ENCODE assay signal across 8 cellular contexts in the genomic region with DNA sequence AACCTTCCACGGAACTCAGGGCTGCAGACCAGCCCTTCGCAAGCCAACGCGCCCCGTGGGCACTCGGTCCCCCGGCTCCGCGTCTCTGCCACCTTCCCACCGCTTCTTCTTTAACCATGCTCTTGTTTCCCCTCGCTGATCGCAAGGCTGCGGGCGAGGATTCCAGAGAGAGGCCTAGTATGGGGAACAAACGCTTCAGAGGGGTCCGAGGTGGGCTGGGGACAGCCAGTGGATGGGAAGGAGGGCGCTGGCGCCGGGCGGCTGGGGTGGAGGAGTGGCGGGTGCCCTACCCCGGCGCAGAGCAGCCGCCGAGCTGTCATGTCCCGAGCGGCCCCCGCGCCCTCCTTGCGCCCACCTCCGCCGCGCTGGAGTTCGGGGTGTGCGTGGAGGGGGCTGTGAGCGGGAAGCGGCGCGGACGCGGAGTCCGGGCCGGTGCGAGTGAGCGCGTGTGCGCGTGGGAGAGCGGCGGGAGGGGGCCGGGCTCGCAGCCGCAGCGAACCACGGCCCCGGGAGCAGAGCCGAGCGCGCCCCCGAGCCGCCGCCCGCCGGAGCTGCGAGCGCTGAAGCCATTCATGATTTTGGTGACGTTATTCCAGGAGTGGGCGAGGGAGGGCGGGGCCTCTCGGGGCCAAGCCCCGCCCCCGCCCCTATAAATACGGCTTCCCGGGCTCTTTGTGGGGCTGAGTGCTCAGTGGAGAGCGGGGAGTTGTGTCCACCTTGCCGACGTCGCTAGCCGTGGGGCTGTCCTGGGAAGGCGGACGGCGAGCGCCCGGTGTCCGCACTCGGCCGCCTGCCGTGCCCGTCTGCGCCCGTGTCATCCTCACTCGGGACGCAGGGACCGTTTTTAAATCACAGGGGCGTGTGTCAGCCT. TPM values are rescaled to one million over a fixed set of nuclear protein-coding genes. Genes with fewer than 3 reads are reported as not detected.
DNase-seq lines count a peak whose midpoint lies in the region; ATAC-seq and TF ChIP-seq lines count a peak whose summit lies in the region.

A gene (plus strand): TSS at position 680 of the 871 bp plus-strand sequence. CDS start 205 bp downstream, outside the sequence.

- POLR2A ChIA-PET in activated CD4-positive, alpha-beta T cell treated with anti-CD3 and anti-CD28 coated beads for 36 hours (lab: Charles Lee): interaction anchor here (1.0 to 4.2 kb wide), 11 partner anchors 10 to 216 kb away, joined by 3 to 43 read pairs (median 5); a partner anchor contains a TSS

- intact Hi-C loops in activated CD4-positive, alpha-beta T cell treated with anti-CD3 and anti-CD28 coated beads for 36 hours (cut with DNase I, micrococcal nuclease): loop anchor here (1.0 to 10.0 kb wide), 7 partner anchors 35 to 1486 kb away; no protein-coding TSS in a partner anchor

- H3K27ac ChIP-seq in layer of hippocampus (ENCODE audit: low read depth, low read length): peak within 1 kb of the TSS; percentile 30

- peak within 1 kb of the TSS; percentile 93 for H3K27ac Mint-ChIP-seq in activated CD4-positive, alpha-beta T cell treated with anti-CD3 and anti-CD28 coated beads for 36 hours

- H3K27me3 ChIP-seq in layer of hippocampus (ENCODE audit: control insufficient read depth, insufficient read depth, low read length): peaks cover 5% of the 10 kb centered on the region

- H3K36me3 Mint-ChIP-seq in activated CD4-positive, alpha-beta T cell treated with anti-CD3 and anti-CD28 coated beads for 36 hours (ENCODE audit: low read depth): peaks cover 27% of the 10 kb centered on the region

- peaks cover 10% of the 10 kb centered on the region for H3K27me3 Mint-ChIP-seq in activated CD4-positive, alpha-beta T cell treated with anti-CD3 and anti-CD28 coated beads for 36 hours

- ATAC-seq in HG02798 (IDR thresholded peaks at IDR 0.05; ENCODE audit: poor library complexity, unreplicated experiment): peak; percentile 45
- ATAC-seq in activated CD4-positive, alpha-beta T cell treated with anti-CD3 and anti-CD28 coated beads for 36 hours: peak; percentile 41

- no peaks in the 10 kb centered on the region for H3K9me3 Mint-ChIP-seq in activated CD4-positive, alpha-beta T cell treated with anti-CD3 and anti-CD28 coated beads for 36 hours (ENCODE audit: low read depth)

- H3K4me3 Mint-ChIP-seq in activated CD4-positive, alpha-beta T cell treated with anti-CD3 and anti-CD28 coated beads for 36 hours: peak within 1 kb of the TSS; percentile 76

- in situ Hi-C loops in GM13977 (cut with MboI; ENCODE audit: low pct_unique_long_range_greater_than_20kb, low sequenced_read_pairs, unreplicated experiment): no loop called here

- H3K4me1 Mint-ChIP-seq in activated CD4-positive, alpha-beta T cell treated with anti-CD3 and anti-CD28 coated beads for 36 hours: peaks cover 65% of the 10 kb centered on the region

- H3K4me3 ChIP-seq in choroid plexus epithelial cell (ENCODE audit: low read depth, low read length): peak within 1 kb of the TSS; percentile 67

- TF ChIP-seq CTCF in GM13977 (IDR thresholded peaks at IDR 0.05; ENCODE audit: extremely low read depth, insufficient read depth, missing control alignments) (peak; percentile 38), choroid plexus epithelial cell (conservative IDR thresholded peaks at IDR 0.05; ENCODE audit: low read depth, low read length) (no peak)

- CTCF ChIA-PET in activated CD4-positive, alpha-beta T cell treated with anti-CD3 and anti-CD28 coated beads for 36 hours (lab: Charles Lee): interaction anchor here (0.9 to 1.2 kb wide), 3 partner anchors 8 to 66 kb away, joined by 3 read pairs; no protein-coding TSS in a partner anchor

- DNase-seq in GM13977 (ENCODE audit: low spot score) (peak; percentile 94), NCI-H2107 treated with DMSO at 0.1 percent for 48 hours (lab: John Stamatoyannopoulos, UW; ENCODE audit: unreplicated experiment) (peak; percentile 63), choroid plexus epithelial cell (ENCODE audit: low read depth) (peak; percentile 82), cortex of kidney (lab: John Stamatoyannopoulos, UW) (no peak)
- DNase-seq in activated CD4-positive, alpha-beta T cell treated with anti-CD3 and anti-CD28 coated beads for 36 hours: peak; percentile 94
- DNase-seq in stimulated activated CD4-positive, alpha-beta T cell treated with anti-CD3 and anti-CD28 coated beads, Interleukin-1b, Interleukin-23, amount 100 ng/mL, for 4 hours (ENCODE audit: low read depth in 2 of 2): peak; percentile 87 to 95

RNA-seq across cellular contexts. Expression of the gene that starts here (rescaled TPM):
- 100 to 1,000 TPM in 1 of 2 experiments, 10 to 100 TPM in 1; 89.6 to 108 TPM for total RNA-seq in activated CD4-positive, alpha-beta T cell treated with anti-CD3 and anti-CD28 coated beads for 36 hours
